In the genomic region with DNA sequence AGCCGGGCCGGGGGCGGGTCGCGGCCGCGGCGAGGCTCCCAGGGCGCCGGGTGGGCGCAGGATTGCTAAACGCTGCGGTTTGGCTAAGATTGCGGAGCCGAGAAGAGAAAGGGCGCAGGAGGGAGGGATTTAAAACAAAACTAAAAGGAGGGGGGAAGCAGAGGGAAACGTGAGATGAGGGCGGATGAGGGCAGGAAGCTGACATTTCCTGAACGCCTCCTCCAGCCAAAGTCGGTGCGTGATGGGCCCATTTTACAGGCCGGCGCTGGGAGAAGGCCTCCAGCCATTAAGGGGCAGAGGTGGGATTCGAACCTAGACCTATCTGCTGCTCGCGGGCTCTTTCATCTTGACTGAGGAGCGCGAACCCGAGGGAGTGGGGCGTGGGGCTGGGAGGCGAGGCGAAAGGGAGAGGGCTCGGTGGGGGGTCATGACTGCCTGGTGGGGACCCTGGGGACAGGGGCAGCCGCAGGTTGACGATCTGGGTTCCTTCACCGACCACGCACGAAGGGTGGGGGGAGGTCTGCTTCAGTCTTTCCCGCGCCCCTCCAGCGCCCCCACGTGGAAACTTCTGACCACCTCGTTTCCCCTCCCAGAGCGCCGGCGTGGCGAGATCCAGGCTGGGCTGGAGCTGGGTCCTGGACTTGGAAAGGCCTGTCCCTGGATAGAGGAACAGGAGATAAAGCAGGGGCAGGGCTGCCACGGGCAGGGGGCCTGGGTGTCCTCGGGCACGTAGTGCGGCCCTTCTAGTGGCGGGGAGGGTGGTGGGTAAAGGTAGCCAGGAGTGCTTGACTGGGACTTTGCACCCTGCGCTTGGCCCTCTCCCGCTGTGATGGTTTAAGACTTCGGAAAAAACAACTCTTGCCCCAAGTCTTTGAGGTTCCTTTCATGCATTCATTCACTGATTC, we compare ENCODE assay signal across 8 cellular contexts. TPM values are rescaled to one million over a fixed set of nuclear protein-coding genes. Genes with fewer than 3 reads are reported as not detected.
DNase-seq lines count a peak whose midpoint lies in the region; ATAC-seq, FAIRE-seq and TF ChIP-seq lines count a peak whose summit lies in the region.

No MANE protein-coding gene starts in this region.

- FAIRE-seq in astrocyte (lab: Jason Lieb, UNC) = no peak

- peaks cover 9% of the 10 kb centered on the region for H3K27me3 Mint-ChIP-seq in IgD-negative memory B cell
- H3K27me3 Mint-ChIP-seq in astrocyte (ENCODE audit: low read depth, unreplicated experiment) = peaks cover 43% of the 10 kb centered on the region

- ATAC-seq in gastrocnemius medialis (peak; percentile 52 to 63), GM19463 (IDR thresholded peaks at IDR 0.05; ENCODE audit: unreplicated experiment) (no peak), GM19023 (IDR thresholded peaks at IDR 0.05; ENCODE audit: unreplicated experiment) (no peak)

- peak overlapping the region; percentile 93 for H3K4me2 ChIP-seq in astrocyte (ENCODE audit: low read length)

- H3K4me1 Mint-ChIP-seq in IgD-negative memory B cell (peaks cover 7 to 12% (median 7%) of the 10 kb centered on the region in 3 donors), astrocyte (ENCODE audit: low read depth, unreplicated experiment) (peaks cover 2% of the 10 kb centered on the region)

- in situ Hi-C loops in gastrocnemius medialis (cut with MboI; ENCODE audit: low sequenced_read_pairs in 4 of 4) = loop anchor here in 1 of 4 donors (10.0 kb wide), 1 partner anchor 277 kb away; the partner anchor contains the start of gene NXPH3

- H3K9me3 ChIP-seq in astrocyte (ENCODE audit: insufficient read depth, low read depth, low read length) (no peaks in the 10 kb centered on the region), gastrocnemius medialis (no peaks in the 10 kb centered on the region)

- DNase-seq in CMK (ENCODE audit: low read depth) (peak; percentile 59), T-helper 22 cell (ENCODE audit: low read depth) (peak; percentile 47), astrocyte (ENCODE audit: low read depth) (peak; percentile 55), gastrocnemius medialis (peak; percentile 36 to 55)

- TF ChIP-seq CTCF in astrocyte (IDR thresholded peaks at IDR 0.05; ENCODE audit: insufficient read depth, low read depth, low read length) (peak; percentile 34), gastrocnemius medialis (IDR thresholded peaks at IDR 0.05 in 4 of 5, conservative IDR thresholded peaks at IDR 0.05 in 1 of 5) (peak; percentile 45 to 74 (median 59))

- peak overlapping the region; percentile 71 for H3K9ac ChIP-seq in astrocyte (ENCODE audit: low read length)

- H3K27me3 ChIP-seq in astrocyte (ENCODE audit: insufficient read depth, low read length) = peaks cover 13% of the 10 kb centered on the region
- no peaks in the 10 kb centered on the region for H3K27me3 ChIP-seq in gastrocnemius medialis

- TF ChIP-seq POLR2A in gastrocnemius medialis (IDR thresholded peaks at IDR 0.05) = no peak

- H3K27ac Mint-ChIP-seq in IgD-negative memory B cell (peak overlapping the region in 2 of 3 donors; percentile 73 to 79), astrocyte (ENCODE audit: unreplicated experiment) (peak overlapping the region; percentile 72)

- no peaks in the 10 kb centered on the region for H3K9me3 Mint-ChIP-seq in IgD-negative memory B cell
- H3K9me3 Mint-ChIP-seq in astrocyte (ENCODE audit: unreplicated experiment) = no peaks in the 10 kb centered on the region

- intact Hi-C loops in gastrocnemius medialis (cut with DNase I; ENCODE audit: low total_unique reads) = loop anchor here (5.0 kb wide), 2 partner anchors 144 to 284 kb away; partner anchors contain the start of gene SLC35B1

- H3K36me3 Mint-ChIP-seq in IgD-negative memory B cell (no peaks in the 10 kb centered on the region), astrocyte (ENCODE audit: low read depth, unreplicated experiment) (peaks cover 5% of the 10 kb centered on the region)

- peaks cover 10% of the 10 kb centered on the region for H3K4me1 ChIP-seq in astrocyte (ENCODE audit: insufficient read depth, low read length)
- peaks cover 12% of the 10 kb centered on the region in 2 donors for H3K4me1 ChIP-seq in gastrocnemius medialis

- H4K20me1 ChIP-seq in astrocyte (ENCODE audit: insufficient read depth, low read length) = no peaks in the 10 kb centered on the region

- peak overlapping the region; percentile 78 for H2AFZ ChIP-seq in astrocyte (ENCODE audit: low read depth, low read length)

- H3K4me3 ChIP-seq in astrocyte (ENCODE audit: insufficient read depth, low read depth, low read length) (peak overlapping the region; percentile 66), iPS-11a (ENCODE audit: low read depth, low read length) (peak overlapping the region; percentile 40), gastrocnemius medialis (peak overlapping the region; percentile 50 to 58 (median 57))

- no peaks in the 10 kb centered on the region for H3K79me2 ChIP-seq in astrocyte (ENCODE audit: insufficient read depth, low read length)

- H3K36me3 ChIP-seq in astrocyte (ENCODE audit: insufficient read depth, low read length) (no peaks in the 10 kb centered on the region), gastrocnemius medialis (no peaks in the 10 kb centered on the region)

- H3K27ac ChIP-seq in astrocyte (ENCODE audit: low read depth, low read length) = no peak overlapping the region
- peak overlapping the region in 3 of 4 donors; percentile 5 to 33 (median 28) for H3K27ac ChIP-seq in gastrocnemius medialis

- H3K4me3 Mint-ChIP-seq in IgD-negative memory B cell (peak overlapping the region; percentile 87 to 96 (median 92)), astrocyte (ENCODE audit: unreplicated experiment) (peak overlapping the region; percentile 84)

RNA-seq across cellular contexts. Expression of gene TAC4, which starts 3.8 kb away (rescaled TPM):
- not detected for polyA plus RNA-seq in IgD-negative memory B cell
- total RNA-seq in astrocyte = not detected in 2 replicates
- not detected for total RNA-seq in gastrocnemius medialis

Comparison
In these comparisons a context has a peak if more than half of its experiments do, and no peak if none do; other contexts are left out.
1. ATAC-seq: peak in gastrocnemius medialis (2 of 2); none in GM19463 (single experiment) and GM19023 (single experiment).
2. Peak in every context shown above with its lines, with median percentiles within 50 percentile points of each other: DNase-seq and H3K4me3 ChIP-seq.